8 cellular contexts compared by ENCODE assay signal in genomic region chr1:147241955-147242448, GRCh38. TPM values are rescaled to one million over a fixed set of nuclear protein-coding genes. Genes with fewer than 3 reads are reported as not detected.
A peak's percentile ranks its signal among the peaks of the same experiment; 100 is the strongest.
DNase-seq lines count a peak whose midpoint lies in the region; ATAC-seq and TF ChIP-seq lines count a peak whose summit lies in the region.

No MANE protein-coding gene starts in this region.

- H3K9me3 Mint-ChIP-seq in memory B cell (no peaks in the 10 kb centered on the region), type B pancreatic cell (no peaks in the 10 kb centered on the region)

- DNase-seq in heart left ventricle: no peak
- no peak for DNase-seq in left ventricle myocardium superior
- no peak for DNase-seq in body of pancreas
- no peak for DNase-seq in memory B cell (ENCODE audit: low spot score in 2 of 2)
- no peak for DNase-seq in type B pancreatic cell (ENCODE audit: extremely low spot score, unreplicated experiment)
- DNase-seq in HT-29 (ENCODE audit: low spot score): no peak
- DNase-seq in ACHN: no peak

- H3K27ac ChIP-seq in heart left ventricle: peak overlapping the region in 11 of 12 donors; percentile 58 to 98 (median 93)
- H3K27ac ChIP-seq in body of pancreas: peak overlapping the region; percentile 69 to 91 (median 79)

- in situ Hi-C loops in ACHN (cut with HindIII; ENCODE audit: low pct_ligation_motif_present, low pct_unique_long_range_greater_than_20kb, low sequenced_read_pairs): no loop called here

- no peaks in the 10 kb centered on the region for H3K9me3 ChIP-seq in heart left ventricle
- H3K9me3 ChIP-seq in body of pancreas: no peaks in the 10 kb centered on the region

- H3K27me3 ChIP-seq in heart left ventricle (no peaks in the 10 kb centered on the region), body of pancreas (no peaks in the 10 kb centered on the region)

- peak overlapping the region; percentile 70 for H3K27ac Mint-ChIP-seq in memory B cell
- H3K27ac Mint-ChIP-seq in type B pancreatic cell: peak overlapping the region; percentile 75

- H3K36me3 Mint-ChIP-seq in memory B cell: no peaks in the 10 kb centered on the region
- no peaks in the 10 kb centered on the region for H3K36me3 Mint-ChIP-seq in type B pancreatic cell

- no peak for ATAC-seq in heart left ventricle
- ATAC-seq in left ventricle myocardium superior: no peak
- ATAC-seq in body of pancreas: no peak
- ATAC-seq in memory B cell (ENCODE audit: low read depth): no peak
- no peak for ATAC-seq in GM21515 (IDR thresholded peaks at IDR 0.05; ENCODE audit: unreplicated experiment)

- no peak for TF ChIP-seq CTCF in heart left ventricle (IDR thresholded peaks at IDR 0.05)
- no peak for TF ChIP-seq CTCF in body of pancreas (IDR thresholded peaks at IDR 0.05)
- no peak for TF ChIP-seq CTCF in type B pancreatic cell (conservative IDR thresholded peaks at IDR 0.05)

- TF ChIP-seq POLR2A in heart left ventricle (IDR thresholded peaks at IDR 0.05) (no peak), body of pancreas (IDR thresholded peaks at IDR 0.05) (no peak)

- H3K4me1 ChIP-seq in heart left ventricle (peaks cover 3 to 37% (median 15%) of the 10 kb centered on the region in 12 donors), body of pancreas (peaks cover 53% of the 10 kb centered on the region)

- 26 to 40% (median 29%) methylated on average over 9 of the region's 9 CpGs for WGBS in heart left ventricle, 4 donors
- WGBS in body of pancreas, 2 donors: 8 to 27% methylated on average over 7 to 9 of the region's 9 CpGs

- peak overlapping the region; percentile 86 for H3K4me3 Mint-ChIP-seq in memory B cell
- peak overlapping the region; percentile 87 for H3K4me3 Mint-ChIP-seq in type B pancreatic cell

- intact Hi-C loops in heart left ventricle (cut with DNase I): loop anchor here (1.0 to 2.0 kb wide), 2 partner anchors 69 to 70 kb away; partner anchors contain the start of gene PRKAB2 (in 10 of the 10)
- intact Hi-C loops in left ventricle myocardium superior (cut with micrococcal nuclease): loop anchor here (2.0 kb wide), 1 partner anchor 69 kb away; the partner anchor contains the start of gene PRKAB2
- intact Hi-C loops in body of pancreas (cut with DNase I): loop anchor here (10.0 kb wide), 1 partner anchor 67 kb away; the partner anchor contains the start of gene PRKAB2

- H3K27me3 Mint-ChIP-seq in memory B cell (no peaks in the 10 kb centered on the region), type B pancreatic cell (no peaks in the 10 kb centered on the region)

- H3K36me3 ChIP-seq in heart left ventricle (no peaks in the 10 kb centered on the region), body of pancreas (replicated peaks in 1 of 2; ENCODE audit: insufficient read depth in 1 of 2, low read depth in 2 of 2) (no peaks in the 10 kb centered on the region)

- H3K4me3 ChIP-seq in heart left ventricle (peak overlapping the region in 11 of 12 donors; percentile 68 to 100 (median 89)), body of pancreas (no peak overlapping the region)

- H3K4me1 Mint-ChIP-seq in memory B cell: peaks cover 26% of the 10 kb centered on the region
- H3K4me1 Mint-ChIP-seq in type B pancreatic cell (ENCODE audit: unreplicated experiment): peaks cover 19% of the 10 kb centered on the region

RNA-seq across cellular contexts. Expression of gene CHD1L, which starts 0.5 kb away (rescaled TPM):
- total RNA-seq in heart left ventricle (10 to 100 TPM in 3 of 9 donors, 1 to 10 TPM in 6; 6.0 to 17.7 (median 8.2) TPM), left ventricle myocardium superior (8.3 TPM), body of pancreas (10 to 100 TPM; 11.5 to 21.5 TPM), type B pancreatic cell (ENCODE audit: low replicate concordance) (36.8 and 67.1 TPM in 2 replicates)
- 1 to 10 TPM; 5.8 to 6.9 TPM for polyA plus RNA-seq in heart left ventricle
- 17.6 and 19.8 TPM in 2 replicates for total RNA-seq in HT-29 (2014; rRNA removed; shearing (Covaris generic))

RNA-seq across cellular contexts. Expression of gene FMO5, which starts 16.9 kb away (rescaled TPM):
- total RNA-seq in heart left ventricle: 10 to 100 TPM in 1 of 9 donors, 1 to 10 TPM in 4, under 1 TPM in 4; 0.74 to 17.0 (median 1.2) TPM
- 1 to 10 TPM in 1 of 2 donors, under 1 TPM in 1; 0.71 to 1.3 TPM for polyA plus RNA-seq in heart left ventricle
- 3.3 TPM for total RNA-seq in left ventricle myocardium superior
- 10 to 100 TPM; 30.6 to 68.6 TPM for total RNA-seq in body of pancreas
- 2.4 and 3.8 TPM in 2 replicates for total RNA-seq in type B pancreatic cell (ENCODE audit: low replicate concordance)
- 1.4 TPM in 2 replicates for total RNA-seq in HT-29 (2014; rRNA removed; shearing (Covaris generic))

Comparison
In these comparisons a context has a peak if more than half of its experiments do, and no peak if none do; other contexts are left out.
1. H3K4me3 ChIP-seq: peak in heart left ventricle (11 of 12); none in body of pancreas (0 of 2).